24 cellular contexts compared by ENCODE assay signal in the genomic region with DNA sequence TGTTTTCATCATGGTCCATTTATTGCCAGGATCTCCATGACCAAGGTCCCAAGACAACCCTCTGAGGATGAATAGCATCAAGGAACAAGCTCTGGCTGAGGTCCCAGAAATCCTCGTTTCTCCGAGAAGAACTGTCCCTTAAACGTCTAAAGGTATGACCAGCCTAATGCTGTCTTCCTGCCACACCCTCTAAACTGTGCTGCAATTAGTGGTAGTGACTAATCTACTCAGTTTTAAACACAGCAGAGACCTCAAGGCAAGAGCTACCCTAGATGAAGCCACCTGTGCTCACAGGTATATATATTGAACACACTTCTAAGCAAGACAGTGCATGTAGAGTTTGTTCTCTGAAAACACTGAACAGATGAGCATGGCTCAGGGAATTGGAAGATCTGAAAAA.
"Had no signal": no experiment of that assay in that cellular context is flagged by ENCODE, and none has a peak within 500 bp of the region (broad histone marks: within the 10 kb centered on the region; RNA-seq: fewer than 3 reads in every experiment).

No MANE protein-coding gene starts in this region.

- H3K36me3 ChIP-seq: cardiac muscle cell, tibial artery had no signal

- H3K27ac ChIP-seq: cardiac muscle cell, parathyroid adenoma, tibial artery had no signal

- ATAC-seq: left cardiac atrium, mucosa of descending colon, right cardiac atrium had no signal

- H3K4me1 Mint-ChIP-seq: activated naive CD8-positive, alpha-beta T cell treated with anti-CD3 and anti-CD28 coated beads for 36 hours; memory B cell; nephron progenitor cell had no signal

- H3K4me3 ChIP-seq: cardiac muscle cell, mucosa of descending colon, tibial artery had no signal

- H3K27ac Mint-ChIP-seq: activated CD4-positive, alpha-beta memory T cell treated with anti-CD3 and anti-CD28 coated beads for 36 hours; activated naive CD8-positive, alpha-beta T cell treated with anti-CD3 and anti-CD28 coated beads for 36 hours; memory B cell; nephron progenitor cell; stimulated activated naive CD8-positive, alpha-beta T cell treated with anti-CD3 and anti-CD28 coated beads, Interleukin-15, Interleukin-2, amounts not matched to agents 100 ng/mL and 50 ng/mL, for 24 hours; T-helper 1 cell treated with Interleukin-12 subunit alpha and Interleukin-12 subunit beta and Interleukin-4 antibody, amounts not matched to agents 30 μg/mL and 1 μg/mL, for 36 hours had no signal

- H3K9ac ChIP-seq: parathyroid adenoma had no signal

- FAIRE-seq: frontal cortex, islet of Langerhans had no signal

- H3K79me2 ChIP-seq: parathyroid adenoma had no signal

- H3K27me3 ChIP-seq: cardiac muscle cell, tibial artery had no signal

- H3K4me3 Mint-ChIP-seq: activated CD4-positive, alpha-beta memory T cell treated with anti-CD3 and anti-CD28 coated beads for 36 hours; activated naive CD8-positive, alpha-beta T cell treated with anti-CD3 and anti-CD28 coated beads for 36 hours; memory B cell; nephron progenitor cell; stimulated activated naive CD8-positive, alpha-beta T cell treated with anti-CD3 and anti-CD28 coated beads, Interleukin-15, Interleukin-2, amounts not matched to agents 100 ng/mL and 50 ng/mL, for 24 hours; T-helper 1 cell treated with Interleukin-12 subunit alpha and Interleukin-12 subunit beta and Interleukin-4 antibody, amounts not matched to agents 30 μg/mL and 1 μg/mL, for 36 hours had no signal

- H3K36me3 Mint-ChIP-seq: activated CD4-positive, alpha-beta memory T cell treated with anti-CD3 and anti-CD28 coated beads for 36 hours; activated naive CD8-positive, alpha-beta T cell treated with anti-CD3 and anti-CD28 coated beads for 36 hours; memory B cell had no signal

- H2AFZ ChIP-seq: parathyroid adenoma had no signal

- H3K27me3 Mint-ChIP-seq: activated CD4-positive, alpha-beta memory T cell treated with anti-CD3 and anti-CD28 coated beads for 36 hours; activated naive CD8-positive, alpha-beta T cell treated with anti-CD3 and anti-CD28 coated beads for 36 hours; memory B cell; stimulated activated naive CD8-positive, alpha-beta T cell treated with anti-CD3 and anti-CD28 coated beads, Interleukin-15, Interleukin-2, amounts not matched to agents 100 ng/mL and 50 ng/mL, for 24 hours had no signal

- H3K9me3 ChIP-seq: mucosa of descending colon, tibial artery had no signal

- DNase-seq: activated CD4-positive, alpha-beta memory T cell treated with anti-CD3 and anti-CD28 coated beads for 36 hours; activated CD4-positive, alpha-beta T cell treated with anti-CD3 and anti-CD28 coated beads for 4 hours; activated CD4-positive, CD25-positive, alpha-beta regulatory T cell; activated naive CD4-positive, alpha-beta T cell treated with Interleukin-2 at 50 U/mL for 16 hours; activated naive CD8-positive, alpha-beta T cell treated with anti-CD3 and anti-CD28 coated beads for 36 hours; activated T-cell treated with anti-CD3 and anti-CD28 coated beads, Interleukin-2, amount 50 U/mL, for 48 hours; cortex of kidney; hippocampal formation; left cardiac atrium; mucosa of descending colon; nephron progenitor cell; nucleus accumbens; right cardiac atrium; stimulated activated CD4-positive, alpha-beta T cell treated with anti-CD3 and anti-CD28 coated beads, Interleukin-4, amount 100 ng/mL, for 24 hours; substantia nigra; T1000; tibial artery had no signal

- H3K4me1 ChIP-seq: parathyroid adenoma, tibial artery had no signal

- H3K9me3 Mint-ChIP-seq: activated CD4-positive, alpha-beta memory T cell treated with anti-CD3 and anti-CD28 coated beads for 36 hours; activated naive CD8-positive, alpha-beta T cell treated with anti-CD3 and anti-CD28 coated beads for 36 hours; memory B cell; nephron progenitor cell; stimulated activated naive CD8-positive, alpha-beta T cell treated with anti-CD3 and anti-CD28 coated beads, Interleukin-15, Interleukin-2, amounts not matched to agents 100 ng/mL and 50 ng/mL, for 24 hours; T-helper 1 cell treated with Interleukin-12 subunit alpha and Interleukin-12 subunit beta and Interleukin-4 antibody, amounts not matched to agents 30 μg/mL and 1 μg/mL, for 36 hours had no signal
